Comparison of ENCODE assay signal across 14 cellular contexts in genomic region chr4:89492476-89493110, GRCh38.
DNase-seq lines count a peak whose midpoint lies in the region; ATAC-seq and TF ChIP-seq lines count a peak whose summit lies in the region.
"Had no signal": no experiment of that assay in that cellular context is flagged by ENCODE, and none has a peak within 500 bp of the region (broad histone marks: within the 10 kb centered on the region; RNA-seq: fewer than 3 reads in every experiment).

No MANE protein-coding gene starts in this region.

- H3K27ac ChIP-seq in CD4-positive, alpha-beta T cell (ENCODE audit: low read depth, low read length), result no peak overlapping the region
- H3K27ac ChIP-seq: BLaER1 had no signal

- H3K27me3 Mint-ChIP-seq in CD4-positive, alpha-beta T cell, result no peaks in the 10 kb centered on the region
- H3K27me3 Mint-ChIP-seq: stimulated activated naive CD8-positive, alpha-beta T cell treated with anti-CD3 and anti-CD28 coated beads, Interleukin-15, Interleukin-2, amounts not matched to agents 100 ng/mL and 50 ng/mL, for 24 hours had no signal

- H3K4me3 ChIP-seq in choroid plexus epithelial cell (ENCODE audit: low read depth, low read length), result no peak overlapping the region
- H3K4me3 ChIP-seq: BLaER1 had no signal

- no peaks in the 10 kb centered on the region for H3K9me3 ChIP-seq in CD4-positive, alpha-beta T cell (ENCODE audit: control insufficient read depth, low read length)

- no peaks in the 10 kb centered on the region for H3K27me3 ChIP-seq in CD4-positive, alpha-beta T cell (ENCODE audit: control insufficient read depth, insufficient read depth, low read length)
- H3K27me3 ChIP-seq: BLaER1 had no signal

- no peaks in the 10 kb centered on the region for H3K36me3 Mint-ChIP-seq in CD4-positive, alpha-beta T cell (ENCODE audit: low read depth)

- intact Hi-C loops in CD4-positive, alpha-beta T cell (cut with DNase I, micrococcal nuclease), result no loop called here

- H3K27ac Mint-ChIP-seq in CD4-positive, alpha-beta T cell, result no peak overlapping the region
- H3K27ac Mint-ChIP-seq: stimulated activated naive CD8-positive, alpha-beta T cell treated with anti-CD3 and anti-CD28 coated beads, Interleukin-15, Interleukin-2, amounts not matched to agents 100 ng/mL and 50 ng/mL, for 24 hours; T-helper 1 cell treated with Interleukin-12 subunit alpha and Interleukin-12 subunit beta and Interleukin-4 antibody, amounts not matched to agents 30 μg/mL and 1 μg/mL, for 36 hours had no signal

- no peaks in the 10 kb centered on the region for H3K4me1 Mint-ChIP-seq in CD4-positive, alpha-beta T cell (ENCODE audit: low read depth)

- CTCF ChIA-PET in CD4-positive, alpha-beta T cell (lab: Charles Lee), result no interaction called here

- ATAC-seq in CD4-positive, alpha-beta T cell (ENCODE audit: poor library complexity), result no peak
- no peak for ATAC-seq in GM19467 (IDR thresholded peaks at IDR 0.05; ENCODE audit: unreplicated experiment)

- DNase-seq in AG08396 (ENCODE audit: low spot score) (peak; percentile 65), M059J (ENCODE audit: low read depth) (peak; percentile 62), choroid plexus epithelial cell (ENCODE audit: low read depth) (peak; percentile 89), kidney tubule cell (ENCODE audit: low spot score) (peak; percentile 12), activated T-cell treated with anti-CD3 and anti-CD28 coated beads for 4 hours (no peak), DMS153 (lab: John Stamatoyannopoulos, UW) (no peak)
- DNase-seq in CD4-positive, alpha-beta T cell, result no peak
- DNase-seq: activated CD8-positive, alpha-beta memory T cell treated with anti-CD3 and anti-CD28 coated beads for 24 hours; GOT3; stimulated activated CD4-positive, alpha-beta T cell treated with anti-CD3 and anti-CD28 coated beads, Interleukin-4, amount 100 ng/mL, for 1 hour had no signal

- no peak for TF ChIP-seq CTCF in choroid plexus epithelial cell (conservative IDR thresholded peaks at IDR 0.05; ENCODE audit: low read depth, low read length)
- TF ChIP-seq CTCF in CD4-positive, alpha-beta T cell (IDR thresholded peaks at IDR 0.05), result no peak

- no peaks in the 10 kb centered on the region for H3K9me3 Mint-ChIP-seq in CD4-positive, alpha-beta T cell
- H3K9me3 Mint-ChIP-seq: stimulated activated naive CD8-positive, alpha-beta T cell treated with anti-CD3 and anti-CD28 coated beads, Interleukin-15, Interleukin-2, amounts not matched to agents 100 ng/mL and 50 ng/mL, for 24 hours; T-helper 1 cell treated with Interleukin-12 subunit alpha and Interleukin-12 subunit beta and Interleukin-4 antibody, amounts not matched to agents 30 μg/mL and 1 μg/mL, for 36 hours had no signal

- POLR2A ChIA-PET in CD4-positive, alpha-beta T cell (lab: Charles Lee), result no interaction called here

- no peak overlapping the region for H3K4me3 Mint-ChIP-seq in CD4-positive, alpha-beta T cell
- H3K4me3 Mint-ChIP-seq: stimulated activated naive CD8-positive, alpha-beta T cell treated with anti-CD3 and anti-CD28 coated beads, Interleukin-15, Interleukin-2, amounts not matched to agents 100 ng/mL and 50 ng/mL, for 24 hours; T-helper 1 cell treated with Interleukin-12 subunit alpha and Interleukin-12 subunit beta and Interleukin-4 antibody, amounts not matched to agents 30 μg/mL and 1 μg/mL, for 36 hours had no signal

Comparison
In these comparisons a context has a peak if more than half of its experiments do, and no peak if none do; other contexts are left out.
1. DNase-seq: peak in AG08396 (single experiment), M059J (single experiment), choroid plexus epithelial cell (single experiment) and kidney tubule cell (single experiment); none in CD4-positive, alpha-beta T cell (0 of 10), activated T-cell treated with anti-CD3 and anti-CD28 coated beads for 4 hours (single experiment) and DMS153 (single experiment).